In the genomic region with DNA sequence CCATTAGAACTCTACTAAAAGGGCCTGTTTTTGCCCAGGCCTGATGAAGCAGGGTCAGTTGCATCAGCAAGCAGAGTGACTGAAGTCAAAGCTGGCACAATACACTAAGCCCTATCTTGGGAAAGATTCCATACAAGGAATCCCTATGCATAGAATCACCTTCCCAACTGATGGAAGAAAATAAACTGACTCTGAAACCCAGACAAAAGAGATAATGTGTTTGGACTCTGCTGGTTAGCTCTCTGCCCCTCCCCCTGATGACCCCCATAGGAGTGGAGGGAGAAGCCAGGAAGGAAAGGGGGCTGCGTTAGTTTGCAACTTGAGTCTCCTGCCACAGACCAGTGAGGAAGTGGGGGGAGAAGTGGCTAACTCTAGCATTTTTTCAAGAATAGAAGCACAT, we compare ENCODE assay signal across 1 cellular context.
TF ChIP-seq lines count a peak whose summit lies in the region.

No MANE protein-coding gene starts in this region.

TF ChIP-seq in GM12878, 131 proteins besides CTCF, POLR2A, EP300 and RAD21:
- TF ChIP-seq SPI1 (IDR thresholded peaks at IDR 0.05; ENCODE audit: borderline replicate concordance, insufficient read depth, low read depth, low read length): peak; percentile 46; the same call in 1 of the 2 replicates
- no peak for TF ChIP-seq CEBPB (IDR thresholded peaks at IDR 0.05; ENCODE audit: borderline replicate concordance in 1 of 2, low read depth in 2 of 2, low read length in 2 of 2)
- TF ChIP-seq, protein P1, sequence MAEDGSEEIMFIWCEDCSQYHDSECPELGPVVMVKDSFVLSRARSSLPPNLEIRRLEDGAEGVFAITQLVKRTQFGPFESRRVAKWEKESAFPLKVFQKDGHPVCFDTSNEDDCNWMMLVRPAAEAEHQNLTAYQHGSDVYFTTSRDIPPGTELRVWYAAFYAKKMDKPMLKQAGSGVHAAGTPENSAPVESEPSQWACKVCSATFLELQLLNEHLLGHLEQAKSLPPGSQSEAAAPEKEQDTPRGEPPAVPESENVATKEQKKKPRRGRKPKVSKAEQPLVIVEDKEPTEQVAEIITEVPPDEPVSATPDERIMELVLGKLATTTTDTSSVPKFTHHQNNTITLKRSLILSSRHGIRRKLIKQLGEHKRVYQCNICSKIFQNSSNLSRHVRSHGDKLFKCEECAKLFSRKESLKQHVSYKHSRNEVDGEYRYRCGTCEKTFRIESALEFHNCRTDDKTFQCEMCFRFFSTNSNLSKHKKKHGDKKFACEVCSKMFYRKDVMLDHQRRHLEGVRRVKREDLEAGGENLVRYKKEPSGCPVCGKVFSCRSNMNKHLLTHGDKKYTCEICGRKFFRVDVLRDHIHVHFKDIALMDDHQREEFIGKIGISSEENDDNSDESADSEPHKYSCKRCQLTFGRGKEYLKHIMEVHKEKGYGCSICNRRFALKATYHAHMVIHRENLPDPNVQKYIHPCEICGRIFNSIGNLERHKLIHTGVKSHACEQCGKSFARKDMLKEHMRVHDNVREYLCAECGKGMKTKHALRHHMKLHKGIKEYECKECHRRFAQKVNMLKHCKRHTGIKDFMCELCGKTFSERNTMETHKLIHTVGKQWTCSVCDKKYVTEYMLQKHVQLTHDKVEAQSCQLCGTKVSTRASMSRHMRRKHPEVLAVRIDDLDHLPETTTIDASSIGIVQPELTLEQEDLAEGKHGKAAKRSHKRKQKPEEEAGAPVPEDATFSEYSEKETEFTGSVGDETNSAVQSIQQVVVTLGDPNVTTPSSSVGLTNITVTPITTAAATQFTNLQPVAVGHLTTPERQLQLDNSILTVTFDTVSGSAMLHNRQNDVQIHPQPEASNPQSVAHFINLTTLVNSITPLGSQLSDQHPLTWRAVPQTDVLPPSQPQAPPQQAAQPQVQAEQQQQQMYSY (CRISPR knock-in tag; IDR thresholded peaks at IDR 0.05): no peak
